ENCODE assay signal across 24 cellular contexts in the genomic region with DNA sequence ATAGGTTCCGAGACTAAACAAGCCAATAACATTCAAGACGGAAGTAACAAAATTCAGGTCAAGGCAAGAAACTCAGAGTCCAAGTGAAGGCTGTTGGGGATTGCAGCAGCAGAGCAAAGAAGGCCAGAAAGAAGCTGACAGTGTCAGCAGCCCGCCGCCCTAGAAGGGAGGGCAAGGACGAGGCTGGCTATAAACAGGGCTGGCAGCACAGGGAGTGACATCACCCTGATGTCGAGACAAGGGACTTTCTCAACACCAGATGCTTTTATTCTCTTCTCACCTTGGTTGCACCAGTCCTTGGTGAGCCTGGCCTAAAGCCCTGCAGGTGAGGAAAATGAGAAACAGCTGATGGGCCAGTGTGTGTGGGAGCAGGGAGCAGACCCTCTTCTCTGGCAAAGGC.
"Had no signal": no experiment of that assay in that cellular context is flagged by ENCODE, and none has a peak within 500 bp of the region (broad histone marks: within the 10 kb centered on the region; RNA-seq: fewer than 3 reads in every experiment).

No MANE protein-coding gene starts in this region.

- H3K36me3 ChIP-seq: MG63, SJSA1 had no signal

- H3K4me3 ChIP-seq: MG63, SJSA1, SK-N-MC had no signal

- H3K27me3 ChIP-seq: MG63, SJSA1 had no signal

- H3K9me3 ChIP-seq: SJSA1 had no signal

- DNase-seq: IMR-90, Karpas-422, KG1, MG63, NCI-H1092, NCI-H1105 treated with DMSO at 0.1 percent for 48 hours, NCI-H1417 treated with DMSO at 0.1 percent for 48 hours, NCI-H146, NCI-H1694 treated with DMSO at 0.1 percent for 48 hours, NCI-H1930, NCI-H2081, NCI-H2107, NCI-H446, NCI-H510A, NCI-H524 treated with DMSO at 0.1 percent for 48 hours, NCI-H69, NCI-H774, Right ventricle myocardium superior, RPMI8226, SIG-M5 had no signal

- H3K27ac ChIP-seq: SJSA1, SK-N-MC had no signal

- FAIRE-seq: HepG2, RCC 7860 had no signal

- H3K4me1 ChIP-seq: SJSA1 had no signal

- ATAC-seq: HepG2 had no signal
